In genomic region chr1:227317541-227318002, GRCh38 we compare ENCODE assay signal across 8 cellular contexts. TPM values are rescaled to one million over a fixed set of nuclear protein-coding genes. Genes with fewer than 3 reads are reported as not detected.
DNase-seq lines count a peak whose midpoint lies in the region; ATAC-seq and TF ChIP-seq lines count a peak whose summit lies in the region.

No MANE protein-coding gene starts in this region.

- H3K9me3 ChIP-seq in BLaER1 treated with 17β-estradiol and CSF1 and Interleukin-3, amounts not matched to agents 10 nM and 100 nM (replicated peaks in 1 of 11): no peaks in the 10 kb centered on the region
- H3K9me3 ChIP-seq in HAP-1 (no peaks in the 10 kb centered on the region), iPS-18a (ENCODE audit: control insufficient read depth, low read depth, low read length) (no peaks in the 10 kb centered on the region)

- peaks cover 0 to 6% (median 0%) of the 10 kb centered on the region in 5 experiments for H3K9me3 Mint-ChIP-seq in brain

- H3K36me3 Mint-ChIP-seq in brain: peaks cover 5% of the 10 kb centered on the region

- peak overlapping the region; percentile 78 to 97 (median 88) for H3K4me2 ChIP-seq in BLaER1 treated with 17β-estradiol and CSF1 and Interleukin-3, amounts not matched to agents 10 nM and 100 nM

- H4K20me1 ChIP-seq in BLaER1 treated with 17β-estradiol and CSF1 and Interleukin-3, amounts not matched to agents 10 nM and 100 nM: peaks cover 0 to 11% (median 0%) of the 10 kb centered on the region in 11 experiments; a peak in 3 of 22 replicates

- H3K27ac ChIP-seq in BLaER1 treated with 17β-estradiol and CSF1 and Interleukin-3, amounts not matched to agents 10 nM and 100 nM: peak overlapping the region; percentile 64 to 80 (median 73)
- H3K27ac ChIP-seq in iPS-18a (ENCODE audit: low read length): peak overlapping the region; percentile 35

- DNase-seq in HAP-1 (ENCODE audit: low spot score in 2 of 2) (peak; percentile 83 to 84), NCI-H774 (lab: John Stamatoyannopoulos, UW) (peak; percentile 48), retina (peak; percentile 89)

- H3K27me3 ChIP-seq in BLaER1 treated with 17β-estradiol and CSF1 and Interleukin-3, amounts not matched to agents 10 nM and 100 nM: peaks cover 0 to 50% (median 41%) of the 10 kb centered on the region in 11 experiments; a peak in 19 of 22 replicates
- H3K27me3 ChIP-seq in HAP-1 (ENCODE audit: low read depth) (no peaks in the 10 kb centered on the region), iPS-18a (ENCODE audit: control insufficient read depth, insufficient read depth, low read length) (no peaks in the 10 kb centered on the region)

- peak overlapping the region; percentile 92 to 98 (median 97) for H3K27ac Mint-ChIP-seq in brain

- H3K27me3 Mint-ChIP-seq in brain: peaks cover 22% of the 10 kb centered on the region

- peaks cover 0 to 3% (median 0%) of the 10 kb centered on the region in 11 experiments; a peak in 2 of 22 replicates for H3K36me3 ChIP-seq in BLaER1 treated with 17β-estradiol and CSF1 and Interleukin-3, amounts not matched to agents 10 nM and 100 nM
- H3K36me3 ChIP-seq in HAP-1 (replicated peaks) (no peaks in the 10 kb centered on the region), iPS-18a (ENCODE audit: control insufficient read depth, low read depth, low read length) (no peaks in the 10 kb centered on the region)

- H3K9ac ChIP-seq in BLaER1 treated with 17β-estradiol and CSF1 and Interleukin-3, amounts not matched to agents 10 nM and 100 nM: peak overlapping the region; percentile 75 to 88 (median 84)
- peak overlapping the region; percentile 92 for H3K9ac ChIP-seq in iPS-18a (ENCODE audit: low read length)

- peaks cover 18 to 37% (median 25%) of the 10 kb centered on the region in 10 experiments; a peak in 19 of 20 replicates for H3K4me1 ChIP-seq in BLaER1 treated with 17β-estradiol and CSF1 and Interleukin-3, amounts not matched to agents 10 nM and 100 nM
- H3K4me1 ChIP-seq in HAP-1 (peaks cover 18% of the 10 kb centered on the region), iPS-18a (ENCODE audit: control insufficient read depth, low read depth, low read length) (peaks cover 14% of the 10 kb centered on the region)

- peaks cover 44% of the 10 kb centered on the region for H3K4me1 Mint-ChIP-seq in brain

- peak overlapping the region; percentile 93 to 99 (median 96) for H3K4me3 Mint-ChIP-seq in brain

- in situ Hi-C loops in HAP-1 (cut with MboI; ENCODE audit: low sequenced_read_pairs): no loop called here

- peak overlapping the region; percentile 79 to 89 (median 82) for H3K4me3 ChIP-seq in BLaER1 treated with 17β-estradiol and CSF1 and Interleukin-3, amounts not matched to agents 10 nM and 100 nM
- H3K4me3 ChIP-seq in HAP-1 (peak overlapping the region; percentile 67), iPS-18a (ENCODE audit: low read length) (peak overlapping the region; percentile 74)

- TF ChIP-seq CTCF in brain (conservative IDR thresholded peaks at IDR 0.05): peak in 1 of 2 experiments; percentile 39

- ATAC-seq in GM18520 (IDR thresholded peaks at IDR 0.05; ENCODE audit: unreplicated experiment): no peak
- ATAC-seq in GM18909 (IDR thresholded peaks at IDR 0.05; ENCODE audit: poor library complexity, unreplicated experiment): no peak

RNA-seq across cellular contexts. Expression of gene CDC42BPA, which starts 0.7 kb away (rescaled TPM):
- polyA plus RNA-seq in brain (ENCODE audit: insufficient read depth, low read depth, low replicate concordance): 12.2 TPM
